In the genomic region with DNA sequence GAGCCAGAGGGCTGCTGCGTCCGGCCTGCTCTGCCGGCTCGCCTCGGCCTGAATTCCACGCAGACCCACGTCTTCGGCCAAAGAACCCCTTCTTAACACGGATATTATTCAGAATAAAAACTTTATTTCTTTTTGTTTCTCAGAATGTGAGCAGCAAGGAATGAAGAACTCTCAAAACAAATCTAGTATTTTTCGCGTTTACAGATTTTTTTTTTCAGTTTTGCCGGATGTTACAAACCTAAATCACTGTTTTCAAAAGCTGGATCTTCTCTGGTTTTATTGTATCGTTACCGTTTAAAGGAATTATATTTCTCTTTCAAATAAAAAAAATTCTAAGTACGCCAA, we compare ENCODE assay signal across 13 cellular contexts. TPM values are rescaled to one million over a fixed set of nuclear protein-coding genes. Genes with fewer than 3 reads are reported as not detected.
DNase-seq lines count a peak whose midpoint lies in the region; ATAC-seq, FAIRE-seq and TF ChIP-seq lines count a peak whose summit lies in the region.
"Had no signal": no experiment of that assay in that cellular context is flagged by ENCODE, and none has a peak within 500 bp of the region (broad histone marks: within the 10 kb centered on the region; RNA-seq: fewer than 3 reads in every experiment).

No MANE protein-coding gene starts in this region.

- H3K4me1 ChIP-seq in body of pancreas (peaks cover 14% of the 10 kb centered on the region), psoas muscle (peaks cover 34% of the 10 kb centered on the region), pancreas (no peaks in the 10 kb centered on the region)

- CTCF ChIA-PET in AG04450 (lab: Charles Lee): interaction anchor here (2.5 kb wide), 1 partner anchor 43 kb away, joined by 9 read pairs; no protein-coding TSS in a partner anchor

- H3K4me3 ChIP-seq in AG04450 (ENCODE audit: low read depth, low read length) (peak overlapping the region; percentile 52), body of pancreas (no peak overlapping the region), iPS-18c (ENCODE audit: insufficient read depth, low read depth, low read length) (peak overlapping the region; percentile 34; the same call in 1 of the 2 replicates), psoas muscle (peak overlapping the region; percentile 70), pancreas (peak overlapping the region in 1 of 4 donors; percentile 17)

- H3K27me3 ChIP-seq in AG04450 (ENCODE audit: control insufficient read depth, insufficient read depth, low read length) (no peaks in the 10 kb centered on the region), body of pancreas (peaks cover 0 to 53% of the 10 kb centered on the region in 2 donors), psoas muscle (ENCODE audit: insufficient read depth in 3 of 3, low read length in 2 of 3) (no peaks in the 10 kb centered on the region), pancreas (peaks cover 0 to 55% (median 4%) of the 10 kb centered on the region in 4 donors)

- H3K27ac ChIP-seq in AG04450 (ENCODE audit: low read depth, low read length) (peak overlapping the region; percentile 89), body of pancreas (peak overlapping the region in 3 of 4 donors; percentile 8 to 66 (median 59)), psoas muscle (peak overlapping the region; percentile 70), pancreas (peak overlapping the region in 2 of 4 donors; percentile 37 to 40)

- DNase-seq in AG04450 (ENCODE audit: low read depth, low spot score): no peak
- DNase-seq in body of pancreas: no peak
- no peak for DNase-seq in psoas muscle
- DNase-seq in inferior parietal cortex (ENCODE audit: extremely low spot score): no peak
- no peak for DNase-seq in pancreas
- DNase-seq: DMS 273 treated with DMSO at 0.1 percent for 48 hours; effector CD4-positive, alpha-beta T cell; small intestine had no signal

- TF ChIP-seq CTCF in AG04450 (IDR thresholded peaks at IDR 0.05; ENCODE audit: low read depth, low read length) (no peak), body of pancreas (IDR thresholded peaks at IDR 0.05) (no peak), psoas muscle (IDR thresholded peaks at IDR 0.05) (no peak), pancreas (IDR thresholded peaks at IDR 0.05) (no peak)

- intact Hi-C loops in body of pancreas (cut with DNase I): no loop called here
- intact Hi-C loops in psoas muscle (cut with DNase I): no loop called here
- intact Hi-C loops in pancreas (cut with DNase I): no loop called here

- POLR2A ChIA-PET in AG04450 (lab: Yijun Ruan, JAX): interaction anchor here (1.1 to 3.3 kb wide), 6 partner anchors 10 to 37 kb away, joined by 3 to 21 read pairs (median 8); partner anchors contain the start of gene HOXA5

- TF ChIP-seq POLR2A in body of pancreas (IDR thresholded peaks at IDR 0.05): no peak

- ATAC-seq in body of pancreas (no peak), psoas muscle (no peak), GM21447 (IDR thresholded peaks at IDR 0.05; ENCODE audit: unreplicated experiment) (no peak), pancreas (no peak), GM19395 (IDR thresholded peaks at IDR 0.05; ENCODE audit: unreplicated experiment) (no peak)

- H3K36me3 ChIP-seq in body of pancreas (replicated peaks in 1 of 2; ENCODE audit: insufficient read depth in 1 of 2, low read depth in 2 of 2) (no peaks in the 10 kb centered on the region), psoas muscle (ENCODE audit: insufficient read depth in 1 of 2, low read depth in 1 of 2) (no peaks in the 10 kb centered on the region), pancreas (no peaks in the 10 kb centered on the region)

- no peaks in the 10 kb centered on the region for H3K9me3 ChIP-seq in AG04450 (ENCODE audit: control insufficient read depth, insufficient read depth, low read length)
- no peaks in the 10 kb centered on the region for H3K9me3 ChIP-seq in body of pancreas
- peaks cover 2% of the 10 kb centered on the region for H3K9me3 ChIP-seq in iPS-18c (ENCODE audit: control insufficient read depth, insufficient read depth, low read length)
- H3K9me3 ChIP-seq in psoas muscle: no peaks in the 10 kb centered on the region
- no peaks in the 10 kb centered on the region for H3K9me3 ChIP-seq in pancreas

- WGBS in body of pancreas, 2 donors: 20 to 23% methylated on average over 15 of the region's 15 CpGs
- 27 to 41% (median 32%) methylated on average over 15 of the region's 15 CpGs for WGBS in psoas muscle, 3 donors
- 22 to 29% methylated on average over 15 of the region's 15 CpGs for WGBS in pancreas, 2 donors

- no peak for FAIRE-seq in pancreas (lab: Jason Lieb, UNC)
- FAIRE-seq: small intestine had no signal

RNA-seq across cellular contexts. Expression of gene HOXA2, which starts 4.4 kb away (rescaled TPM):
- 3.1 and 4.1 TPM in 2 replicates for polyA plus RNA-seq in AG04450 (2011; rRNA removed)
- 2.4 and 3.0 TPM in 2 replicates for polyA minus RNA-seq in AG04450 (2011; rRNA and poly(A)+ RNA removed)
- total RNA-seq in body of pancreas: under 1 TPM in 1 of 2 donors, not detected in 1; 0.66 TPM
- 1 to 10 TPM in 1 of 4 donors, under 1 TPM in 3; 0.17 to 1.1 (median 0.53) TPM for total RNA-seq in psoas muscle
- polyA plus RNA-seq in psoas muscle: under 1 TPM; 0.23 to 0.42 (median 0.29) TPM
- total RNA-seq in pancreas: under 1 TPM in 5 of 6 donors, not detected in 1; 0.09 to 0.53 (median 0.12) TPM
- polyA plus RNA-seq in pancreas: under 1 TPM; 0.27 to 0.28 TPM
- total RNA-seq: WTC11 had no signal

RNA-seq across cellular contexts. Expression of gene HOXA1, which starts 11.1 kb away (rescaled TPM):
- 2.6 and 2.9 TPM in 2 replicates for polyA plus RNA-seq in AG04450 (2011; rRNA removed)
- 1.7 and 2.2 TPM in 2 replicates for polyA minus RNA-seq in AG04450 (2011; rRNA and poly(A)+ RNA removed)
- total RNA-seq in body of pancreas: not detected
- under 1 TPM in 2 of 4 donors, not detected in 2; 0.17 to 0.21 TPM for total RNA-seq in psoas muscle
- under 1 TPM; 0.03 to 0.22 (median 0.22) TPM for polyA plus RNA-seq in psoas muscle
- under 1 TPM in 2 of 6 donors, not detected in 4; 0.12 to 0.16 TPM for total RNA-seq in pancreas
- under 1 TPM in 1 of 2 donors, not detected in 1; 0.05 TPM for polyA plus RNA-seq in pancreas
- total RNA-seq: WTC11 had no signal

RNA-seq across cellular contexts. Expression of gene HOXA4, which starts 23.7 kb away (rescaled TPM):
- polyA plus RNA-seq in AG04450 (2011; rRNA removed): 5.4 and 5.8 TPM in 2 replicates
- polyA minus RNA-seq in AG04450 (2011; rRNA and poly(A)+ RNA removed): 3.6 and 4.2 TPM in 2 replicates
- 1 to 10 TPM in 1 of 2 donors, under 1 TPM in 1; 0.78 to 1.6 TPM for total RNA-seq in body of pancreas
- 10 to 100 TPM in 2 of 4 donors, 1 to 10 TPM in 2; 7.2 to 11.5 (median 9.1) TPM for total RNA-seq in psoas muscle
- 10 to 100 TPM in 2 of 3 donors, 1 to 10 TPM in 1; 6.8 to 20.8 (median 12.5) TPM for polyA plus RNA-seq in psoas muscle
- total RNA-seq in pancreas: under 1 TPM; 0.19 to 0.98 (median 0.25) TPM
- polyA plus RNA-seq in pancreas: 1 to 10 TPM; 1.9 to 2.4 TPM
- total RNA-seq: mononuclear cell, WTC11 had no signal

RNA-seq across cellular contexts. Expression of gene HOXA5, which starts 36.6 kb away (rescaled TPM):
- 48.3 and 51.0 TPM in 2 replicates for polyA plus RNA-seq in AG04450 (2011; rRNA removed)
- 37.7 and 49.7 TPM in 2 replicates for polyA minus RNA-seq in AG04450 (2011; rRNA and poly(A)+ RNA removed)
- 1 to 10 TPM in 1 of 2 donors, under 1 TPM in 1; 0.99 to 2.6 TPM for total RNA-seq in body of pancreas
- total RNA-seq in psoas muscle: 10 to 100 TPM in 1 of 4 donors, 1 to 10 TPM in 3; 4.7 to 18.8 (median 8.1) TPM
- 1 to 10 TPM; 2.6 to 7.6 (median 4.6) TPM for polyA plus RNA-seq in psoas muscle
- total RNA-seq in pancreas: 1 to 10 TPM in 1 of 6 donors, under 1 TPM in 4, not detected in 1; 0.24 to 1.4 (median 0.76) TPM
- 1 to 10 TPM in 1 of 2 donors, under 1 TPM in 1; 0.95 to 1.2 TPM for polyA plus RNA-seq in pancreas
- total RNA-seq: WTC11 had no signal

RNA-seq across cellular contexts. Expression of gene HOXA6, which starts 40.7 kb away (rescaled TPM):
- 1.2 and 1.3 TPM in 2 replicates for polyA plus RNA-seq in AG04450 (2011; rRNA removed)
- 0.91 and 2.1 TPM in 2 replicates for polyA minus RNA-seq in AG04450 (2011; rRNA and poly(A)+ RNA removed)
- total RNA-seq in body of pancreas: not detected
- 1 to 10 TPM; 2.5 to 3.7 (median 3.1) TPM for total RNA-seq in psoas muscle
- 1 to 10 TPM in 2 of 3 donors, under 1 TPM in 1; 0.64 to 3.2 (median 1.5) TPM for polyA plus RNA-seq in psoas muscle
- total RNA-seq in pancreas: under 1 TPM in 1 of 6 donors, not detected in 5; 0.34 TPM
- polyA plus RNA-seq in pancreas: under 1 TPM in 1 of 2 donors, not detected in 1; 0.12 TPM
- total RNA-seq: mononuclear cell, WTC11 had no signal

Comparison
In these comparisons a context has a peak if more than half of its experiments do, and no peak if none do; other contexts are left out.
1. H3K4me3 ChIP-seq: peak in AG04450 (single experiment), iPS-18c (single experiment) and psoas muscle (single experiment); none in body of pancreas (0 of 2).